9 cellular contexts compared by ENCODE assay signal in genomic region chr10:986137-986825, GRCh38. TPM values are rescaled to one million over a fixed set of nuclear protein-coding genes. Genes with fewer than 3 reads are reported as not detected.
DNase-seq lines count a peak whose midpoint lies in the region; ATAC-seq and TF ChIP-seq lines count a peak whose summit lies in the region.
"Had no signal": no experiment of that assay in that cellular context is flagged by ENCODE, and none has a peak within 500 bp of the region (broad histone marks: within the 10 kb centered on the region; RNA-seq: fewer than 3 reads in every experiment).

No MANE protein-coding gene starts in this region.

- no peaks in the 10 kb centered on the region for H3K27me3 ChIP-seq in adipocyte (replicated peaks; ENCODE audit: control insufficient read depth, insufficient read depth, low read length)

- H3K4me1 Mint-ChIP-seq in naive B cell, result peaks cover 26 to 41% (median 40%) of the 10 kb centered on the region in 3 donors

- TF ChIP-seq CTCF in GM10266 (IDR thresholded peaks at IDR 0.05; ENCODE audit: control insufficient read depth, insufficient read depth, low read depth, missing control alignments), result no peak

- peaks cover 2 to 8% of the 10 kb centered on the region in 2 donors for H3K36me3 Mint-ChIP-seq in naive B cell

- peaks cover 33% of the 10 kb centered on the region for H3K4me1 ChIP-seq in adipocyte (ENCODE audit: control insufficient read depth, insufficient read depth, low read length)

- no peak overlapping the region for H3K4me3 ChIP-seq in adipocyte (ENCODE audit: low read length)

- peaks cover 3% of the 10 kb centered on the region for H3K36me3 ChIP-seq in adipocyte (ENCODE audit: control insufficient read depth, insufficient read depth, low read length, severe bottlenecking)

- H3K27ac Mint-ChIP-seq in naive B cell, result peak overlapping the region in 4 of 6 donors; percentile 36 to 96 (median 62)

- H3K9ac ChIP-seq in adipocyte (ENCODE audit: low read length), result peak overlapping the region; percentile 99

- H3K9me3 ChIP-seq in adipocyte (ENCODE audit: control insufficient read depth, low read length), result no peaks in the 10 kb centered on the region

- ATAC-seq in naive B cell (ENCODE audit: low read depth in 2 of 2), result no peak
- ATAC-seq in GM21529 (IDR thresholded peaks at IDR 0.05; ENCODE audit: unreplicated experiment), result no peak

- H3K27me3 Mint-ChIP-seq in naive B cell, result no peaks in the 10 kb centered on the region

- DNase-seq in DMS79 treated with DMSO at 0.1 percent for 48 hours (lab: John Stamatoyannopoulos, UW), result peak; percentile 88
- peak; percentile 54 for DNase-seq in NCI-H1436 (lab: John Stamatoyannopoulos, UW)
- peak; percentile 11 for DNase-seq in adipocyte (ENCODE audit: low read depth)
- no peak for DNase-seq in naive B cell
- no peak for DNase-seq in NCI-H2227 treated with DMSO at 0.1 percent for 48 hours (lab: John Stamatoyannopoulos, UW)
- DNase-seq in AG20443 (ENCODE audit: low spot score), result no peak
- DNase-seq in GM10266 (ENCODE audit: extremely low spot score), result no peak
- DNase-seq: glutamatergic neuron had no signal

- peak overlapping the region in 6 of 8 donors; percentile 1 to 99 (median 52) for H3K4me3 Mint-ChIP-seq in naive B cell

- H3K9me3 Mint-ChIP-seq in naive B cell, result peaks cover 0 to 1% (median 0%) of the 10 kb centered on the region in 7 donors

RNA-seq across cellular contexts. Expression of gene GTPBP4, which starts 2.0 kb away (rescaled TPM):
- 10 to 100 TPM; 17.6 to 24.7 (median 22.0) TPM for polyA plus RNA-seq in naive B cell (ENCODE audit: low read depth in 6 of 6)

RNA-seq across cellular contexts. Expression of gene IDI2, which starts 39.4 kb away (rescaled TPM):
- not detected for polyA plus RNA-seq in naive B cell (ENCODE audit: low read depth in 6 of 6)

RNA-seq across cellular contexts. Expression of gene LARP4B, which starts 54.8 kb away (rescaled TPM):
- 10 to 100 TPM; 19.3 to 42.8 (median 33.1) TPM for polyA plus RNA-seq in naive B cell (ENCODE audit: low read depth in 6 of 6)

Comparison
In these comparisons a context has a peak if more than half of its experiments do, and no peak if none do; other contexts are left out.
1. DNase-seq: peak in DMS79 treated with DMSO at 0.1 percent for 48 hours (single experiment), NCI-H1436 (single experiment) and adipocyte (single experiment); none in naive B cell (single experiment), NCI-H2227 treated with DMSO at 0.1 percent for 48 hours (single experiment), AG20443 (single experiment) and GM10266 (single experiment).